ENCODE assay signal across 22 cellular contexts in the genomic region with DNA sequence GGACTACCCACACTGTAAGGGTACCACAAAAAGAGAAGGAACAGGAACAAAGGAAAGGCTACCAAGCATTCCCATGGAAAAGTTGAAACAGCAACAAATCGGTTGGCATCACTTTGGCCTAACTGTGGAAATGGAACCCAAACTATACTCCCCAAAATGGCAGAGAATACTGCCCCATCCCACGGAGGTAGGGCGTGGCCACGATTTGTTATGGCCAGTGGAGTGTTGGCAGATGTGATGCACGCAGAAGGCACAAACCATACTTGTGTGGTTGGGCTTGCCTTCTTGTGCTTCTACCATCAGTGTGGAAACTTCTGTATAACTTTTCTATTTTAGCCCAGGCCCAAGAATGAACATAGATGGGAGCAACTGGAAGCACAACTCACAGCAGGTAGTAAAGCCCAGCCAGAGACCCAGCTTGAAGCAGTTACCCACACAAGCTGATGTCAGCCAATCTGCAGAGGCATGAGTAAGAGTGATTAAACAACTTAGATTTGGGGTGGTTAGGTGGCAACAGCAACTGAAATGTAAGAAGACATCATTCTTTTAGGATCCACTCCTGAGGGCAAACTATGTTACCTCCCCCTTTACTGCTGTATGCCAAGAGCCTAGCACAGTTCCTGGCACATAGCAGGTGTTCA.
A peak's percentile ranks its signal among the peaks of the same experiment; 100 is the strongest.
DNase-seq lines count a peak whose midpoint lies in the region; ATAC-seq, FAIRE-seq and TF ChIP-seq lines count a peak whose summit lies in the region.
"Had no signal": no experiment of that assay in that cellular context is flagged by ENCODE, and none has a peak within 500 bp of the region (broad histone marks: within the 10 kb centered on the region; RNA-seq: fewer than 3 reads in every experiment).

No MANE protein-coding gene starts in this region.

- POLR2A ChIA-PET in PC-3 (lab: Charles Lee; ENCODE audit: unreplicated experiment) = no interaction called here

- H3K9ac ChIP-seq in PC-3 (ENCODE audit: low read length) = no peak overlapping the region

- TF ChIP-seq CTCF in PC-3 (conservative IDR thresholded peaks at IDR 0.05; ENCODE audit: low read depth, low read length) (no peak), bronchial epithelial cell (IDR thresholded peaks at IDR 0.05; ENCODE audit: insufficient read depth, low read length, severe bottlenecking) (no peak)

- intact Hi-C loops in PC-3 (cut with micrococcal nuclease) = no loop called here

- BruUV-seq in PC-3 (replicated peaks; lab: Mats Ljungman, UMichigan) = no TSS peak

- H4K20me1 ChIP-seq in PC-3 (ENCODE audit: low read length) = no peaks in the 10 kb centered on the region

- no peak for DNase-seq in GM12891 (ENCODE audit: insufficient read length, low spot score)
- DNase-seq in PC-3 = peak; percentile 5
- DNase-seq in bronchial epithelial cell (ENCODE audit: low read depth) = peak; percentile 40
- peak; percentile 16 for DNase-seq in renal cortical epithelial cell (ENCODE audit: low read depth)
- DNase-seq in activated CD4-positive, CD25-positive, alpha-beta regulatory T cell treated with anti-CD3 and anti-CD28 coated beads, Interleukin-2, amount 50 U/mL, for 72 hours = no peak
- DNase-seq: ACHN, AML-193, Caco-2, GF-D8, KG1, NCI-H1048, NCI-H1436 treated with DMSO at 0.1 percent for 48 hours, NCI-H2029 treated with DMSO at 0.1 percent for 48 hours, NCI-H510A, NCI-H82, SHP77 had no signal

- peaks cover 22% of the 10 kb centered on the region for H3K36me3 ChIP-seq in PC-3 (ENCODE audit: low read depth, low read length)
- H3K36me3 ChIP-seq in bronchial epithelial cell (ENCODE audit: control insufficient read depth, insufficient read depth, low read length) = peaks cover 2% of the 10 kb centered on the region

- no peak overlapping the region for H3K4me2 ChIP-seq in PC-3 (ENCODE audit: low read length)

- H2AFZ ChIP-seq in PC-3 (ENCODE audit: low read length) = no peak overlapping the region

- no peaks in the 10 kb centered on the region for H3K9me3 ChIP-seq in PC-3 (ENCODE audit: low read length)
- H3K9me3 ChIP-seq: Caco-2 had no signal

- H3K4me3 ChIP-seq in PC-3 (ENCODE audit: low read length) (no peak overlapping the region), bronchial epithelial cell (ENCODE audit: low read depth, low read length) (no peak overlapping the region)

- H3F3A ChIP-seq in PC-3 (ENCODE audit: low read length, unreplicated experiment) = no peaks in the 10 kb centered on the region

- peak; percentile 29; the same call in 1 of the 2 replicates for ATAC-seq in PC-3
- ATAC-seq in HG02798 (IDR thresholded peaks at IDR 0.05; ENCODE audit: poor library complexity, unreplicated experiment) = no peak
- no peak for ATAC-seq in GM18502 (IDR thresholded peaks at IDR 0.05; ENCODE audit: poor library complexity, unreplicated experiment)
- ATAC-seq in HG02973 (IDR thresholded peaks at IDR 0.05; ENCODE audit: unreplicated experiment) = no peak
- ATAC-seq: HCT116, SK-N-SH treated with all-trans-retinoic acid at 6 μM for 48 hours had no signal

- CTCF ChIA-PET in PC-3 (lab: Charles Lee) = no interaction called here

- peak; percentile 50 for FAIRE-seq in GM12891 (lab: Jason Lieb, UNC)
- FAIRE-seq in bronchial epithelial cell (lab: Jason Lieb, UNC) = no peak
- FAIRE-seq: RCC 7860 had no signal

- H3K27me3 ChIP-seq in PC-3 (ENCODE audit: low read length) (no peaks in the 10 kb centered on the region), bronchial epithelial cell (ENCODE audit: control insufficient read depth, insufficient read depth, low read length) (no peaks in the 10 kb centered on the region)

- H3K4me1 ChIP-seq in PC-3 (ENCODE audit: insufficient read depth, low read length) = peaks cover 7% of the 10 kb centered on the region
- H3K4me1 ChIP-seq: Caco-2 had no signal

- no peaks in the 10 kb centered on the region for H3K9me2 ChIP-seq in PC-3 (replicated peaks; ENCODE audit: low read length)

- no peak for TF ChIP-seq POLR2A in GM12891 (IDR thresholded peaks at IDR 0.05; ENCODE audit: low read depth, low read length)

- no peak overlapping the region for H3K27ac ChIP-seq in PC-3 (ENCODE audit: low read length)

- H3K79me2 ChIP-seq in PC-3 (ENCODE audit: low read length) = no peaks in the 10 kb centered on the region

TF ChIP-seq in GM12891, 5 proteins besides CTCF, POLR2A, EP300 and RAD21:
- TF ChIP-seq TAF1 (IDR thresholded peaks at IDR 0.05; ENCODE audit: low read depth, low read length) = no peak
- no peak for TF ChIP-seq PAX5 (IDR thresholded peaks at IDR 0.05; ENCODE audit: insufficient read depth, low read length, severe bottlenecking)
- no peak for TF ChIP-seq SPI1 (IDR thresholded peaks at IDR 0.05; ENCODE audit: low read depth, low read length)
- TF ChIP-seq POU2F2 (IDR thresholded peaks at IDR 0.05; ENCODE audit: low read depth, low read length) = no peak
- no peak for TF ChIP-seq POLR2AphosphoS5 (IDR thresholded peaks at IDR 0.05; ENCODE audit: low read depth, low read length)

Comparison
In these comparisons a context has a peak if more than half of its experiments do, and no peak if none do; other contexts are left out.
1. DNase-seq: peak in PC-3 (single experiment), bronchial epithelial cell (single experiment) and renal cortical epithelial cell (single experiment); none in GM12891 (single experiment) and activated CD4-positive, CD25-positive, alpha-beta regulatory T cell treated with anti-CD3 and anti-CD28 coated beads, Interleukin-2, amount 50 U/mL, for 72 hours (single experiment).